ENCODE assay signal across 15 cellular contexts in genomic region chr11:72085836-72086475, GRCh38. TPM values are rescaled to one million over a fixed set of nuclear protein-coding genes. Genes with fewer than 3 reads are reported as not detected.
A peak's percentile ranks its signal among the peaks of the same experiment; 100 is the strongest.
DNase-seq lines count a peak whose midpoint lies in the region; ATAC-seq, FAIRE-seq and TF ChIP-seq lines count a peak whose summit lies in the region.
"Had no signal": no experiment of that assay in that cellular context is flagged by ENCODE, and none has a peak within 500 bp of the region (broad histone marks: within the 10 kb centered on the region; RNA-seq: fewer than 3 reads in every experiment).

No MANE protein-coding gene starts in this region.

- H3K4me1 ChIP-seq in H9 (ENCODE audit: insufficient read depth, low read length) (no peaks in the 10 kb centered on the region), K562 (replicated peaks in 1 of 2; ENCODE audit: control insufficient read depth in 2 of 2, insufficient read depth in 2 of 2, low read length in 2 of 2) (peaks cover 4 to 12% of the 10 kb centered on the region in 2 experiments; a peak in 3 of 5 replicates), A673 (ENCODE audit: insufficient read depth, low read length, poor library complexity, severe bottlenecking) (peaks cover 6% of the 10 kb centered on the region)

- WGBS in H9 (ENCODE audit: extremely low coverage, insufficient read length, low lambda C conversion rate), result no CpG with 5 or more reads among the region's 1 CpG
- 78% methylated on average over 1 of the region's 1 CpG for WGBS in K562 (ENCODE audit: insufficient coverage, low coverage, missing lambda C conversion rate)

- no peak for TF ChIP-seq POLR2A in K562 (conservative IDR thresholded peaks at IDR 0.05)

- no peak overlapping the region for H3K56ac ChIP-seq in H9 (ENCODE audit: insufficient read length, low read depth, low read length)

- no peaks in the 10 kb centered on the region for H3K79me2 ChIP-seq in H9 (ENCODE audit: insufficient read depth, low read length)
- no peaks in the 10 kb centered on the region for H3K79me2 ChIP-seq in K562 (ENCODE audit: control insufficient read depth, insufficient read depth, low read length)
- H3K79me2 ChIP-seq in neural cell (replicated peaks; ENCODE audit: insufficient read depth, low read length), result no peaks in the 10 kb centered on the region

- H3K27me3 ChIP-seq in H9 (ENCODE audit: insufficient read depth, low read length) (no peaks in the 10 kb centered on the region), K562 (ENCODE audit: control insufficient read depth in 2 of 2, insufficient read depth in 2 of 2, low read length in 2 of 2) (no peaks in the 10 kb centered on the region), neural cell (ENCODE audit: insufficient read depth, low read depth, low read length) (no peaks in the 10 kb centered on the region), A673 (replicated peaks; ENCODE audit: insufficient read depth, low read depth, low read length, poor library complexity) (no peaks in the 10 kb centered on the region)

- ATAC-seq in K562, result no peak
- ATAC-seq: stimulated activated memory B cell treated with anti-CD40 and anti-IgM and Interleukin-4, amounts not matched to agents 10 μg/mL and 1 μg/mL and 100 μg/mL, for 72 hours had no signal

- no peak overlapping the region for H2AK5ac ChIP-seq in H9 (ENCODE audit: insufficient read length, low read length)

- in situ Hi-C loops in K562 (cut with MboI), result no loop called here

- no peak overlapping the region for H3K4me3 ChIP-seq in K562
- H3K4me3 ChIP-seq in neural cell (ENCODE audit: low read length), result no peak overlapping the region
- no peak overlapping the region for H3K4me3 ChIP-seq in A673 (ENCODE audit: low read depth, low read length, poor library complexity, severe bottlenecking)

- H2BK120ac ChIP-seq in H9 (ENCODE audit: low read depth, low read length, poor library complexity, severe bottlenecking), result no peak overlapping the region

- H3K4me1 Mint-ChIP-seq in H9, result peaks cover 11% of the 10 kb centered on the region in 2 experiments
- H3K4me1 Mint-ChIP-seq in chondrocyte (ENCODE audit: low read depth), result peaks cover 7% of the 10 kb centered on the region

- no peak overlapping the region for H3K4me3 Mint-ChIP-seq in H9
- no peak overlapping the region for H3K4me3 Mint-ChIP-seq in chondrocyte (ENCODE audit: unreplicated experiment)
- H3K4me3 Mint-ChIP-seq: stimulated activated memory B cell treated with anti-CD40 and anti-IgM and Interleukin-4, amounts not matched to agents 10 μg/mL and 1 μg/mL and 100 μg/mL, for 72 hours had no signal

- TF ChIP-seq EP300 in K562 (IDR thresholded peaks at IDR 0.05; ENCODE audit: low read length) (no peak), neural cell (conservative IDR thresholded peaks at IDR 0.05; ENCODE audit: poor library complexity, severe bottlenecking) (no peak)

- H2BK15ac ChIP-seq in H9 (ENCODE audit: low read depth, low read length), result no peak overlapping the region

- H3K36me3 Mint-ChIP-seq in H9 (ENCODE audit: insufficient read depth in 1 of 3, low read depth in 3 of 3), result peaks cover 0 to 6% (median 4%) of the 10 kb centered on the region in 3 experiments; a peak in 3 of 7 replicates
- peaks cover 1% of the 10 kb centered on the region for H3K36me3 Mint-ChIP-seq in chondrocyte (ENCODE audit: low read depth)

- H2BK5ac ChIP-seq in H9 (ENCODE audit: insufficient read length, low read length), result no peak overlapping the region

- H3K9ac ChIP-seq in H9 (ENCODE audit: extremely low read depth, insufficient read length, low read length) (no peak overlapping the region), K562 (ENCODE audit: insufficient read depth in 1 of 2, low read depth in 2 of 2, low read length in 2 of 2) (no peak overlapping the region; a peak in 1 of 4 replicates), neural cell (ENCODE audit: low read length) (peak overlapping the region; percentile 5)

- H3K27me3 Mint-ChIP-seq in H9 (ENCODE audit: low read depth), result no peaks in the 10 kb centered on the region
- H3K27me3 Mint-ChIP-seq in chondrocyte (ENCODE audit: low read depth), result no peaks in the 10 kb centered on the region
- H3K27me3 Mint-ChIP-seq: stimulated activated memory B cell treated with anti-CD40 and anti-IgM and Interleukin-4, amounts not matched to agents 10 μg/mL and 1 μg/mL and 100 μg/mL, for 72 hours had no signal

- H3T11ph ChIP-seq in H9 (ENCODE audit: low read length), result no peak overlapping the region

- H4K91ac ChIP-seq in H9 (ENCODE audit: insufficient read length, low read depth, low read length), result no peak overlapping the region

- H3F3A ChIP-seq in neural cell (ENCODE audit: insufficient read depth, low read length, poor library complexity, severe bottlenecking), result no peaks in the 10 kb centered on the region

- DNase-seq in H9 (no peak), NCI-H2107 treated with DMSO at 0.1 percent for 48 hours (lab: John Stamatoyannopoulos, UW; ENCODE audit: unreplicated experiment) (peak; percentile 99), K562 (ENCODE audit: extremely low read depth in 1 of 4, low spot score in 3 of 4) (peak in 3 of 4 experiments; percentile 11 to 33 (median 30)), A673 (ENCODE audit: low spot score) (no peak), chondrocyte (ENCODE audit: low spot score) (no peak)
- no peak for DNase-seq in stimulated activated CD4-positive, alpha-beta T cell treated with anti-CD3 and anti-CD28 coated beads, Interleukin-15, amount 100 ng/mL, for 24 hours
- DNase-seq: EL; Kasumi-1; stimulated activated CD4-positive, alpha-beta T cell treated with anti-CD3 and anti-CD28 coated beads, Interleukin-12 subunit alpha, Interleukin-12 subunit beta, amount 100 ng/mL, for 4 hours had no signal

- BruUV-seq in K562 (replicated peaks; lab: Mats Ljungman, UMichigan), result no TSS peak
- BruUV-seq in A673 (replicated peaks; lab: Mats Ljungman, UMichigan), result no TSS peak

- CTCF ChIA-PET in K562 (lab: Yijun Ruan, JAX; ENCODE audit: low intra/inter-chr PET ratio), result no interaction called here
- CTCF ChIA-PET in A673 (lab: Charles Lee), result interaction anchor here (1.7 kb wide), 1 partner anchor 61 kb away, joined by 5 read pairs; no protein-coding TSS in a partner anchor

- no peaks in the 10 kb centered on the region for H4K20me1 ChIP-seq in H9 (ENCODE audit: control insufficient read depth, insufficient read depth, insufficient read length)
- peaks cover 5% of the 10 kb centered on the region; the same call in 1 of the 2 replicates for H4K20me1 ChIP-seq in K562 (replicated peaks; ENCODE audit: control insufficient read depth, insufficient read depth, low read length)
- no peaks in the 10 kb centered on the region for H4K20me1 ChIP-seq in neural cell (ENCODE audit: insufficient read depth)

- H2BK20ac ChIP-seq in H9 (ENCODE audit: low read depth, low read length, poor library complexity, severe bottlenecking), result no peak overlapping the region

- no peak overlapping the region for H3K18ac ChIP-seq in H9 (ENCODE audit: insufficient read length, low read depth, low read length)

- H2AFZ ChIP-seq in H9 (ENCODE audit: low read length) (no peak overlapping the region), K562 (ENCODE audit: low read depth, low read length) (no peak overlapping the region), neural cell (ENCODE audit: low read depth, low read length) (no peak overlapping the region)

- no peak for TF ChIP-seq CTCF in H9 (conservative IDR thresholded peaks at IDR 0.05)
- no peak for TF ChIP-seq CTCF in K562 (IDR thresholded peaks at IDR 0.05 in 2 of 3, conservative IDR thresholded peaks at IDR 0.05 in 1 of 3; ENCODE audit: insufficient read depth in 2 of 3, low read depth in 1 of 3, low read length in 3 of 3)
- no peak for TF ChIP-seq CTCF in neural cell (IDR thresholded peaks at IDR 0.05; ENCODE audit: poor library complexity, severe bottlenecking)
- TF ChIP-seq CTCF in A673 (conservative IDR thresholded peaks at IDR 0.05; ENCODE audit: low read depth, low read length), result no peak
- no peak for TF ChIP-seq CTCF in chondrocyte (IDR thresholded peaks at IDR 0.05)

- no peak overlapping the region for H3K4ac ChIP-seq in H9 (ENCODE audit: low read depth, low read length)

- H3K27ac Mint-ChIP-seq in H9, result peak overlapping the region in 2 of 3 experiments; percentile 12 to 32; a peak in 1 of 7 replicates
- H3K27ac Mint-ChIP-seq in chondrocyte (ENCODE audit: unreplicated experiment), result no peak overlapping the region
- H3K27ac Mint-ChIP-seq: stimulated activated memory B cell treated with anti-CD40 and anti-IgM and Interleukin-4, amounts not matched to agents 10 μg/mL and 1 μg/mL and 100 μg/mL, for 72 hours had no signal

- no peaks in the 10 kb centered on the region for H3K9me2 ChIP-seq in neural cell (ENCODE audit: insufficient read depth, low read length)

- no peak overlapping the region for H3K27ac ChIP-seq in H9 (ENCODE audit: insufficient read length, low read depth, low read length)
- no peak overlapping the region for H3K27ac ChIP-seq in K562 (ENCODE audit: extremely low read depth, low read depth, low read length)
- H3K27ac ChIP-seq in neural cell (ENCODE audit: low read length), result peak overlapping the region; percentile 7
- H3K27ac ChIP-seq in A673 (ENCODE audit: low read depth, low read length, poor library complexity, severe bottlenecking), result no peak overlapping the region

- H3K4me2 ChIP-seq in H9 (ENCODE audit: insufficient read depth, insufficient read length, low read length) (no peak overlapping the region), K562 (ENCODE audit: insufficient read depth, low read length) (no peak overlapping the region), neural cell (ENCODE audit: low read length) (no peak overlapping the region)

- intact Hi-C loops in K562 (cut with micrococcal nuclease), result no loop called here
- intact Hi-C loops in A673 (cut with micrococcal nuclease; ENCODE audit: unreplicated experiment), result no loop called here

- H2BK12ac ChIP-seq in H9 (ENCODE audit: insufficient read length, low read depth, low read length), result no peak overlapping the region

- no peaks in the 10 kb centered on the region for H3K23me2 ChIP-seq in H9 (ENCODE audit: insufficient read length, low read depth, low read length, poor library complexity, severe bottlenecking)

- H3K36me3 ChIP-seq in K562 (ENCODE audit: control insufficient read depth, insufficient read depth, low read length) (peaks cover 30% of the 10 kb centered on the region), neural cell (ENCODE audit: insufficient read depth, low read length) (no peaks in the 10 kb centered on the region), A673 (ENCODE audit: insufficient read depth, low read length, poor library complexity, severe bottlenecking) (no peaks in the 10 kb centered on the region)

- H3K9me3 Mint-ChIP-seq in H9 (no peaks in the 10 kb centered on the region), chondrocyte (ENCODE audit: low read depth) (no peaks in the 10 kb centered on the region)
- H3K9me3 Mint-ChIP-seq: stimulated activated memory B cell treated with anti-CD40 and anti-IgM and Interleukin-4, amounts not matched to agents 10 μg/mL and 1 μg/mL and 100 μg/mL, for 72 hours had no signal

- H3K9me3 ChIP-seq in H9 (ENCODE audit: control insufficient read depth, low read depth, low read length) (no peaks in the 10 kb centered on the region), K562 (replicated peaks; ENCODE audit: control insufficient read depth, insufficient read depth, low read depth, low read length) (no peaks in the 10 kb centered on the region), neural cell (ENCODE audit: low read length) (no peaks in the 10 kb centered on the region), A673 (ENCODE audit: low read depth, low read length, poor library complexity, severe bottlenecking) (no peaks in the 10 kb centered on the region)

- H3K23ac ChIP-seq in H9 (ENCODE audit: insufficient read length, low read depth, low read length), result no peak overlapping the region

- H4K5ac ChIP-seq in H9 (ENCODE audit: insufficient read length, low read depth, low read length), result no peak overlapping the region

- no peaks in the 10 kb centered on the region for H3K9me1 ChIP-seq in K562 (ENCODE audit: control insufficient read depth, insufficient read depth, low read length)

- no peak for FAIRE-seq in K562 (lab: Jason Lieb, UNC)
- FAIRE-seq: TTC549 had no signal

- no peak overlapping the region for H3K14ac ChIP-seq in H9 (ENCODE audit: insufficient read depth, low read length)

- H4K8ac ChIP-seq in H9 (replicated peaks; ENCODE audit: insufficient read length, low read depth, low read length), result no peak overlapping the region

- H3K79me1 ChIP-seq in H9 (ENCODE audit: insufficient read depth, low read depth, low read length, poor library complexity, severe bottlenecking), result no peaks in the 10 kb centered on the region

- POLR2A ChIA-PET in K562 (lab: Yijun Ruan, JAX), result interaction anchor here (0.7 to 3.2 kb wide), 5 partner anchors 9 to 25 kb away, joined by 3 to 21 read pairs (median 3); no protein-coding TSS in a partner anchor
- POLR2A ChIA-PET in A673 (lab: Charles Lee; ENCODE audit: low non-redundant PET), result no interaction called here

- no peak for TF ChIP-seq RAD21 in K562 (CRISPR knock-in tag; conservative IDR thresholded peaks at IDR 0.05 in 1 of 2, IDR thresholded peaks at IDR 0.05 in 1 of 2)
- no peak for TF ChIP-seq RAD21 in neural cell (conservative IDR thresholded peaks at IDR 0.05)

RNA-seq across cellular contexts. Expression of gene LRRC51, which starts 5.3 kb away (rescaled TPM):
- total RNA-seq in H9 (2021) (3.1 and 6.4 TPM in 2 replicates), K562 (2014; rRNA removed) (5.1 and 9.1 TPM in 2 replicates), K562 (2014; rRNA removed; fragmentation: Illumina TruSeq; extraction: Trizol) (4.8 and 5.1 TPM in 2 replicates), K562 (2015; rRNA removed; fragmentation: Illumina TruSeq; extraction: Trizol) (4.2 and 4.7 TPM in 2 replicates), K562 (2021) (5.1 and 5.2 TPM in 2 replicates), A673 (2021) (13.9 and 16.7 TPM in 2 replicates), chondrocyte (5.0 to 11.0 TPM (median 6.0 TPM) in 3 replicates)
- 3.4 and 10.3 TPM in 2 replicates for total RNA-seq in K562 (2011; cell fraction: chromatin; rRNA removed; ENCODE audit: low replicate concordance)
- total RNA-seq in K562 (2011; cell fraction: nucleolus; rRNA removed), result 3.2 and 3.3 TPM in 2 replicates
- total RNA-seq in K562 (2011; cell fraction: nucleoplasm; rRNA removed), result 3.4 and 4.8 TPM in 2 replicates
- polyA plus RNA-seq in K562 (2011; rRNA removed) (6.3 and 10.6 TPM in 2 replicates), K562 (2014; fragmentation: Illumina TruSeq; extraction: Trizol) (7.1 and 8.2 TPM in 2 replicates), K562 (2014; fragmentation: Nextera tagmentation; extraction: Ambion mirVana) (1 to 10 TPM; 6.9 to 8.6 TPM), K562 (2014; rRNA removed) (5.6 and 9.9 TPM in 2 replicates), neural cell (20.8 and 21.3 TPM in 2 replicates)
- 4.0 and 9.4 TPM in 2 replicates for polyA plus RNA-seq in K562 (2011; cell fraction: cytosol; rRNA removed)
- 4.0 and 6.8 TPM in 2 replicates for polyA plus RNA-seq in K562 (2011; cell fraction: nucleus; rRNA removed)
- 7.8 and 10.9 TPM in 2 replicates for polyA plus RNA-seq in K562 (2012)
- polyA minus RNA-seq in K562 (2011; rRNA and poly(A)+ RNA removed), result 3.5 and 7.7 TPM in 2 replicates
- 0.76 and 1.2 TPM in 2 replicates for polyA minus RNA-seq in K562 (2011; cell fraction: cytosol; rRNA and poly(A)+ RNA removed)
- 0.78 and 2.7 TPM in 2 replicates for polyA minus RNA-seq in K562 (2011; cell fraction: nucleus; rRNA and poly(A)+ RNA removed)
- polyA minus RNA-seq in neural cell, result 8.0 and 10.1 TPM in 2 replicates

RNA-seq across cellular contexts. Expression of gene NUMA1, which starts 5.6 kb away (rescaled TPM):
- total RNA-seq in H9 (2021) (127 and 136 TPM in 2 replicates), K562 (2014; rRNA removed) (93.1 and 94.7 TPM in 2 replicates), K562 (2014; rRNA removed; fragmentation: Illumina TruSeq; extraction: Trizol) (40.3 and 41.4 TPM in 2 replicates), K562 (2015; rRNA removed; fragmentation: Illumina TruSeq; extraction: Trizol) (46.9 and 50.4 TPM in 2 replicates), K562 (2021) (83.1 and 104 TPM in 2 replicates), A673 (2021) (216 and 231 TPM in 2 replicates), chondrocyte (112 to 133 TPM (median 119 TPM) in 3 replicates)
- total RNA-seq in K562 (2011; cell fraction: chromatin; rRNA removed; ENCODE audit: low replicate concordance), result 274 and 395 TPM in 2 replicates
- 203 and 209 TPM in 2 replicates for total RNA-seq in K562 (2011; cell fraction: nucleolus; rRNA removed)
- total RNA-seq in K562 (2011; cell fraction: nucleoplasm; rRNA removed), result 193 and 293 TPM in 2 replicates
- polyA plus RNA-seq in K562 (2011; rRNA removed) (51.2 and 72.8 TPM in 2 replicates), K562 (2014; fragmentation: Illumina TruSeq; extraction: Trizol) (74.2 and 85.9 TPM in 2 replicates), K562 (2014; fragmentation: Nextera tagmentation; extraction: Ambion mirVana) (1 to 10 TPM; 4.1 to 7.6 TPM), K562 (2014; rRNA removed) (66.4 and 85.2 TPM in 2 replicates), neural cell (116 and 157 TPM in 2 replicates)
- 51.6 and 71.5 TPM in 2 replicates for polyA plus RNA-seq in K562 (2011; cell fraction: cytosol; rRNA removed)
- 256 and 329 TPM in 2 replicates for polyA plus RNA-seq in K562 (2011; cell fraction: nucleus; rRNA removed)
- polyA plus RNA-seq in K562 (2012), result 73.1 and 108 TPM in 2 replicates
- 89.9 and 94.4 TPM in 2 replicates for polyA minus RNA-seq in K562 (2011; rRNA and poly(A)+ RNA removed)
- 77.1 and 80.0 TPM in 2 replicates for polyA minus RNA-seq in K562 (2011; cell fraction: cytosol; rRNA and poly(A)+ RNA removed)
- polyA minus RNA-seq in K562 (2011; cell fraction: nucleus; rRNA and poly(A)+ RNA removed), result 111 and 169 TPM in 2 replicates
- polyA minus RNA-seq in neural cell, result 247 and 307 TPM in 2 replicates

RNA-seq across cellular contexts. Expression of gene LAMTOR1, which starts 17.1 kb away (rescaled TPM):
- total RNA-seq in H9 (2021) (96.2 and 96.3 TPM in 2 replicates), K562 (2014; rRNA removed) (86.0 and 124 TPM in 2 replicates), K562 (2014; rRNA removed; fragmentation: Illumina TruSeq; extraction: Trizol) (71.5 and 84.6 TPM in 2 replicates), K562 (2015; rRNA removed; fragmentation: Illumina TruSeq; extraction: Trizol) (77.4 and 80.0 TPM in 2 replicates), K562 (2021) (66.4 and 71.3 TPM in 2 replicates), A673 (2021) (90.9 and 101 TPM in 2 replicates), chondrocyte (70.5 to 74.9 TPM (median 74.7 TPM) in 3 replicates)
- 56.6 and 74.7 TPM in 2 replicates for total RNA-seq in K562 (2011; cell fraction: chromatin; rRNA removed; ENCODE audit: low replicate concordance)
- total RNA-seq in K562 (2011; cell fraction: nucleolus; rRNA removed), result 60.5 and 60.8 TPM in 2 replicates
- total RNA-seq in K562 (2011; cell fraction: nucleoplasm; rRNA removed), result 67.6 and 104 TPM in 2 replicates
- polyA plus RNA-seq in K562 (2011; rRNA removed) (62.6 and 76.1 TPM in 2 replicates), K562 (2014; fragmentation: Illumina TruSeq; extraction: Trizol) (104 and 110 TPM in 2 replicates), K562 (2014; fragmentation: Nextera tagmentation; extraction: Ambion mirVana) (10 to 100 TPM; 91.1 to 97.5 TPM), K562 (2014; rRNA removed) (85.3 and 93.5 TPM in 2 replicates), neural cell (100 and 108 TPM in 2 replicates)
- 119 and 150 TPM in 2 replicates for polyA plus RNA-seq in K562 (2011; cell fraction: cytosol; rRNA removed)
- polyA plus RNA-seq in K562 (2011; cell fraction: nucleus; rRNA removed), result 63.9 and 70.2 TPM in 2 replicates
- polyA plus RNA-seq in K562 (2012), result 95.8 and 155 TPM in 2 replicates
- polyA minus RNA-seq in K562 (2011; rRNA and poly(A)+ RNA removed), result 53.8 and 69.6 TPM in 2 replicates
- 81.5 and 96.2 TPM in 2 replicates for polyA minus RNA-seq in K562 (2011; cell fraction: cytosol; rRNA and poly(A)+ RNA removed)
- 34.2 and 46.9 TPM in 2 replicates for polyA minus RNA-seq in K562 (2011; cell fraction: nucleus; rRNA and poly(A)+ RNA removed)
- polyA minus RNA-seq in neural cell, result 49.3 and 57.2 TPM in 2 replicates

RNA-seq across cellular contexts. Expression of gene TOMT, which starts 19.8 kb away (rescaled TPM):
- not detected in 2 replicates for total RNA-seq in H9 (2021)
- not detected in 2 replicates for total RNA-seq in K562 (2011; cell fraction: chromatin; rRNA removed; ENCODE audit: low replicate concordance)
- total RNA-seq in K562 (2011; cell fraction: nucleolus; rRNA removed), result not detected in 2 replicates
- not detected in 2 replicates for total RNA-seq in K562 (2011; cell fraction: nucleoplasm; rRNA removed)
- not detected in 2 replicates for total RNA-seq in K562 (2014; rRNA removed)
- not detected in 2 replicates for total RNA-seq in K562 (2014; rRNA removed; fragmentation: Illumina TruSeq; extraction: Trizol)
- total RNA-seq in K562 (2015; rRNA removed; fragmentation: Illumina TruSeq; extraction: Trizol), result not detected in 2 replicates
- not detected in 2 replicates for total RNA-seq in K562 (2021)
- polyA plus RNA-seq in K562 (2011; rRNA removed), result not detected in 2 replicates
- polyA plus RNA-seq in K562 (2011; cell fraction: cytosol; rRNA removed), result not detected in 2 replicates
- not detected in 2 replicates for polyA plus RNA-seq in K562 (2011; cell fraction: nucleus; rRNA removed)
- polyA plus RNA-seq in K562 (2012), result not detected in 2 replicates
- polyA plus RNA-seq in K562 (2014; fragmentation: Illumina TruSeq; extraction: Trizol), result not detected in 2 replicates
- polyA plus RNA-seq in K562 (2014; fragmentation: Nextera tagmentation; extraction: Ambion mirVana), result not detected
- polyA plus RNA-seq in K562 (2014; rRNA removed), result not detected in 2 replicates
- polyA minus RNA-seq in K562 (2011; rRNA and poly(A)+ RNA removed), result not detected in 2 replicates
- not detected in 2 replicates for polyA minus RNA-seq in K562 (2011; cell fraction: cytosol; rRNA and poly(A)+ RNA removed)
- polyA minus RNA-seq in K562 (2011; cell fraction: nucleus; rRNA and poly(A)+ RNA removed), result not detected in 2 replicates
- 0.52 and 0.76 TPM in 2 replicates for polyA plus RNA-seq in neural cell
- not detected in 2 replicates for polyA minus RNA-seq in neural cell
- total RNA-seq in A673 (2021), result not detected in 2 replicates
- total RNA-seq in chondrocyte, result not detected in 3 replicates
- total RNA-seq: dermis microvascular lymphatic vessel endothelial cell, mucosa of gallbladder, OCI-LY7 had no signal

RNA-seq across cellular contexts. Expression of gene ANAPC15, which starts 26.5 kb away (rescaled TPM):
- 72.6 and 79.3 TPM in 2 replicates for total RNA-seq in H9 (2021)
- 13.0 and 14.3 TPM in 2 replicates for total RNA-seq in K562 (2011; cell fraction: chromatin; rRNA removed; ENCODE audit: low replicate concordance)
- 15.5 and 17.0 TPM in 2 replicates for total RNA-seq in K562 (2011; cell fraction: nucleolus; rRNA removed)
- total RNA-seq in K562 (2011; cell fraction: nucleoplasm; rRNA removed), result 22.1 and 26.9 TPM in 2 replicates
- 71.8 and 79.9 TPM in 2 replicates for total RNA-seq in K562 (2014; rRNA removed)
- total RNA-seq in K562 (2014; rRNA removed; fragmentation: Illumina TruSeq; extraction: Trizol), result 53.5 and 59.0 TPM in 2 replicates
- 67.2 and 74.9 TPM in 2 replicates for total RNA-seq in K562 (2015; rRNA removed; fragmentation: Illumina TruSeq; extraction: Trizol)
- 63.5 and 72.7 TPM in 2 replicates for total RNA-seq in K562 (2021)
- 40.9 and 53.0 TPM in 2 replicates for polyA plus RNA-seq in K562 (2011; rRNA removed)
- polyA plus RNA-seq in K562 (2011; cell fraction: cytosol; rRNA removed), result 54.1 and 55.7 TPM in 2 replicates
- polyA plus RNA-seq in K562 (2011; cell fraction: nucleus; rRNA removed), result 36.7 and 37.1 TPM in 2 replicates
- 86.1 and 99.9 TPM in 2 replicates for polyA plus RNA-seq in K562 (2012)
- 110 and 117 TPM in 2 replicates for polyA plus RNA-seq in K562 (2014; fragmentation: Illumina TruSeq; extraction: Trizol)
- polyA plus RNA-seq in K562 (2014; fragmentation: Nextera tagmentation; extraction: Ambion mirVana), result 100 to 1,000 TPM; 197 to 254 TPM
- 75.7 and 80.1 TPM in 2 replicates for polyA plus RNA-seq in K562 (2014; rRNA removed)
- polyA minus RNA-seq in K562 (2011; rRNA and poly(A)+ RNA removed), result 91.2 and 94.5 TPM in 2 replicates
- polyA minus RNA-seq in K562 (2011; cell fraction: cytosol; rRNA and poly(A)+ RNA removed), result 12.2 and 13.6 TPM in 2 replicates
- 6.5 and 14.0 TPM in 2 replicates for polyA minus RNA-seq in K562 (2011; cell fraction: nucleus; rRNA and poly(A)+ RNA removed)
- polyA plus RNA-seq in neural cell, result 52.8 and 64.6 TPM in 2 replicates
- polyA minus RNA-seq in neural cell, result 22.4 and 25.1 TPM in 2 replicates
- total RNA-seq in A673 (2021), result 57.2 and 58.9 TPM in 2 replicates
- 36.0 to 39.7 TPM (median 37.6 TPM) in 3 replicates for total RNA-seq in chondrocyte

Comparison
In these comparisons a context has a peak if more than half of its experiments do, and no peak if none do; other contexts are left out.
1. DNase-seq: peak in NCI-H2107 treated with DMSO at 0.1 percent for 48 hours (single experiment) and K562 (3 of 4); none in H9 (single experiment), stimulated activated CD4-positive, alpha-beta T cell treated with anti-CD3 and anti-CD28 coated beads, Interleukin-15, amount 100 ng/mL, for 24 hours (single experiment), A673 (single experiment) and chondrocyte (single experiment).